8 cellular contexts compared by ENCODE assay signal in the genomic region with DNA sequence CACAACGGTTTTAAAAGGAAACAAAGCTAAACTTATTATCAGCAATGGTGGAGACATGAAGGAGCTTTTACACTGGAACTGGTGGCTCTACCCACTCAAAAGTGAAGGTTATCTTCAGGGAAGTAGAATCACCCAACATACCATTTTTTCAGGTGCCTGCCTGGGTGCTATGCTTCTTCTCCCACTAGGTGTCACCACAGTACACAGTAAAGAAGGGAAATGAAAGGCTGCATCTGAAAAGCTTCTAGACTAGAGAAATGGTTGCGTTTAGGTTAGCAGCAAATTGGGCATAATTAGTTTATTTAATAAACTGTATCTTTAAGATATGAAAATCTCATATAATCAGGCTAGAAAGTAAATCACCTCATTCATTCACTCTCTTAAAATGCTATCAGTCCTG. TPM values are rescaled to one million over a fixed set of nuclear protein-coding genes. Genes with fewer than 3 reads are reported as not detected.
DNase-seq lines count a peak whose midpoint lies in the region; ATAC-seq and TF ChIP-seq lines count a peak whose summit lies in the region.

No MANE protein-coding gene starts in this region.

- no peaks in the 10 kb centered on the region for H3K36me3 Mint-ChIP-seq in naive B cell

- H3K4me3 ChIP-seq in WERI-Rb-1 (ENCODE audit: low read depth, low read length) = no peak overlapping the region
- H3K4me3 ChIP-seq in esophagus muscularis mucosa = no peak overlapping the region

- H3K4me1 ChIP-seq in esophagus muscularis mucosa = no peaks in the 10 kb centered on the region

- intact Hi-C loops in esophagus muscularis mucosa (cut with DNase I) = loop anchor here (5.0 kb wide), 1 partner anchor 489 kb away; no protein-coding TSS in a partner anchor

- H3K4me1 Mint-ChIP-seq in naive B cell = no peaks in the 10 kb centered on the region

- no peak for TF ChIP-seq POLR2A in esophagus muscularis mucosa (IDR thresholded peaks at IDR 0.05; ENCODE audit: low read depth)

- peak; percentile 66 for TF ChIP-seq CTCF in WERI-Rb-1 (IDR thresholded peaks at IDR 0.05; ENCODE audit: low read depth, low read length)
- TF ChIP-seq CTCF in esophagus muscularis mucosa (IDR thresholded peaks at IDR 0.05) = peak; percentile 70 to 81 (median 76)

- WGBS in esophagus muscularis mucosa = 10% methylated on average over 2 of the region's 2 CpGs

- ATAC-seq in GM21515 (IDR thresholded peaks at IDR 0.05; ENCODE audit: unreplicated experiment) = peak; percentile 58
- peak in 1 of 2 donors; percentile 36 for ATAC-seq in naive B cell (ENCODE audit: low read depth in 2 of 2)
- no peak for ATAC-seq in GM18873 (IDR thresholded peaks at IDR 0.05; ENCODE audit: low FRiP score, unreplicated experiment)

- TF ChIP-seq EP300 in esophagus muscularis mucosa (IDR thresholded peaks at IDR 0.05) = no peak

- H3K9me3 ChIP-seq in WERI-Rb-1 (ENCODE audit: severe bottlenecking) = no peaks in the 10 kb centered on the region
- peaks cover 0 to 14% (median 12%) of the 10 kb centered on the region in 4 donors for H3K9me3 ChIP-seq in esophagus muscularis mucosa

- peaks cover 38 to 50% (median 44%) of the 10 kb centered on the region in 3 donors for H3K27me3 Mint-ChIP-seq in naive B cell

- peak; percentile 4 for DNase-seq in DMS153 (lab: John Stamatoyannopoulos, UW)
- DNase-seq in NCI-H2107 treated with DMSO at 0.1 percent for 48 hours (lab: John Stamatoyannopoulos, UW; ENCODE audit: unreplicated experiment) = peak; percentile 29
- peak; percentile 64 for DNase-seq in WERI-Rb-1
- no peak for DNase-seq in esophagus muscularis mucosa (ENCODE audit: extremely low spot score)
- peak; percentile 8 for DNase-seq in naive B cell
- no peak for DNase-seq in 8988T

- peaks cover 0 to 24% (median 17%) of the 10 kb centered on the region in 7 donors for H3K9me3 Mint-ChIP-seq in naive B cell

- no peak overlapping the region for H3K27ac Mint-ChIP-seq in naive B cell

- no peak overlapping the region for H3K4me3 Mint-ChIP-seq in naive B cell

- no peaks in the 10 kb centered on the region for H3K27me3 ChIP-seq in WERI-Rb-1 (ENCODE audit: insufficient read depth, low read depth, severe bottlenecking)
- H3K27me3 ChIP-seq in esophagus muscularis mucosa = peaks cover 0 to 10% (median 0%) of the 10 kb centered on the region in 4 donors

- H3K27ac ChIP-seq in WERI-Rb-1 (no peak overlapping the region), esophagus muscularis mucosa (replicated peaks in 1 of 4) (no peak overlapping the region)

- no peaks in the 10 kb centered on the region for H3K36me3 ChIP-seq in WERI-Rb-1
- no peaks in the 10 kb centered on the region for H3K36me3 ChIP-seq in esophagus muscularis mucosa

RNA-seq across cellular contexts. Expression of a gene that starts 47.0 kb away (rescaled TPM):
- total RNA-seq in esophagus muscularis mucosa = 10 to 100 TPM; 48.8 to 75.3 (median 68.4) TPM
- 100 to 1,000 TPM; 104 to 137 (median 121) TPM for polyA plus RNA-seq in naive B cell (ENCODE audit: low read depth in 6 of 6)

RNA-seq across cellular contexts. Expression of a gene that starts 56.7 kb away (rescaled TPM):
- 10 to 100 TPM; 18.3 to 30.7 (median 21.9) TPM for total RNA-seq in esophagus muscularis mucosa
- 10 to 100 TPM in 5 of 6 donors, 1 to 10 TPM in 1; 8.3 to 26.6 (median 15.4) TPM for polyA plus RNA-seq in naive B cell (ENCODE audit: low read depth in 6 of 6)

Comparison
In these comparisons a context has a peak if more than half of its experiments do, and no peak if none do; other contexts are left out.
1. DNase-seq: peak in DMS153 (single experiment), NCI-H2107 treated with DMSO at 0.1 percent for 48 hours (single experiment), WERI-Rb-1 (single experiment) and naive B cell (single experiment); none in esophagus muscularis mucosa (single experiment) and 8988T (single experiment).